In genomic region chr3:141337523-141337854, GRCh38 we compare ENCODE assay signal across 17 cellular contexts. TPM values are rescaled to one million over a fixed set of nuclear protein-coding genes. Genes with fewer than 3 reads are reported as not detected.
DNase-seq lines count a peak whose midpoint lies in the region; ATAC-seq and TF ChIP-seq lines count a peak whose summit lies in the region.
"Had no signal": no experiment of that assay in that cellular context is flagged by ENCODE, and none has a peak within 500 bp of the region (broad histone marks: within the 10 kb centered on the region; RNA-seq: fewer than 3 reads in every experiment).

No MANE protein-coding gene starts in this region.

- POLR2A ChIA-PET in SK-N-SH (lab: Yijun Ruan, JAX) (no interaction called here), Panc1 (lab: Charles Lee) (no interaction called here), GM10248 (lab: Yijun Ruan, JAX) (no interaction called here)

- H3K4me1 ChIP-seq in SK-N-SH (ENCODE audit: control insufficient read depth in 1 of 2, insufficient read depth in 2 of 2, low read depth in 1 of 2, low read length in 1 of 2), result peaks cover 4 to 10% of the 10 kb centered on the region in 2 experiments; a peak in 3 of 4 replicates
- no peaks in the 10 kb centered on the region for H3K4me1 ChIP-seq in Panc1 (ENCODE audit: control insufficient read depth, insufficient read depth, low read length)
- H3K4me1 ChIP-seq in upper lobe of right lung, result no peaks in the 10 kb centered on the region

- in situ Hi-C loops in Panc1 (cut with HindIII; ENCODE audit: low pct_unique_long_range_greater_than_20kb, low sequenced_read_pairs), result no loop called here

- no peaks in the 10 kb centered on the region for H4K20me1 ChIP-seq in SK-N-SH (ENCODE audit: insufficient read depth)

- H3K27ac Mint-ChIP-seq in glutamatergic neuron (ENCODE audit: unreplicated experiment), result peak overlapping the region; percentile 67
- H3K27ac Mint-ChIP-seq: activated CD8-positive, alpha-beta T cell treated with anti-CD3 and anti-CD28 coated beads, Interleukin-2, amount 10 ng/mL, durations not matched to agents 7 days and 5 days; activated T-helper 2 cell treated with anti-CD3 and anti-CD28 coated beads, Interferon-gamma antibody, Interleukin-2, Interleukin-4, amounts not matched to agents 10 μg/mL and 5 μg/mL and 100 μg/mL, durations not matched to agents 14 hours and 24 hours and 36 hours; CD8-positive, alpha-beta memory T cell had no signal

- peaks cover 6% of the 10 kb centered on the region for H3F3A ChIP-seq in SK-N-SH (replicated peaks; ENCODE audit: insufficient read depth)

- peak overlapping the region; percentile 30; the same call in 1 of the 2 replicates for H3K9ac ChIP-seq in SK-N-SH

- BruUV-seq in Panc1 (replicated peaks; lab: Mats Ljungman, UMichigan), result no TSS peak

- intact Hi-C loops in Panc1 (cut with micrococcal nuclease; ENCODE audit: unreplicated experiment), result no loop called here
- intact Hi-C loops in upper lobe of right lung (cut with DNase I), result no loop called here

- no peak for TF ChIP-seq RAD21 in SK-N-SH (IDR thresholded peaks at IDR 0.05; ENCODE audit: low read length)

- H3K4me3 Mint-ChIP-seq in glutamatergic neuron (ENCODE audit: unreplicated experiment), result no peak overlapping the region
- H3K4me3 Mint-ChIP-seq: activated CD8-positive, alpha-beta T cell treated with anti-CD3 and anti-CD28 coated beads, Interleukin-2, amount 10 ng/mL, durations not matched to agents 7 days and 5 days; CD8-positive, alpha-beta memory T cell had no signal

- 93% methylated on average over 1 of the region's 1 CpG for WGBS in SK-N-SH (ENCODE audit: low lambda C conversion rate)

- peak overlapping the region; percentile 22; the same call in 1 of the 2 replicates for H3K4me2 ChIP-seq in SK-N-SH

- ATAC-seq in SK-N-SH treated with all-trans-retinoic acid at 6 μM for 48 hours (no peak), Panc1 (peak; percentile 27; the same call in 1 of the 2 replicates), upper lobe of right lung (no peak), GM21737 (IDR thresholded peaks at IDR 0.05; ENCODE audit: unreplicated experiment) (no peak)
- ATAC-seq: activated CD8-positive, alpha-beta T cell treated with anti-CD3 and anti-CD28 coated beads, Interleukin-2, amount 10 ng/mL, durations not matched to agents 7 days and 5 days had no signal

- DNase-seq in SK-N-SH (no peak), Panc1 (ENCODE audit: low read depth, low spot score) (no peak), glutamatergic neuron (no peak), upper lobe of right lung (no peak), coronary artery (ENCODE audit: low spot score) (no peak), GM10248 (ENCODE audit: extremely low spot score) (no peak)
- DNase-seq: activated CD8-positive, alpha-beta T cell treated with anti-CD3 and anti-CD28 coated beads, Interleukin-2, amount 10 ng/mL, durations not matched to agents 7 days and 5 days; aorta; CD8-positive, alpha-beta memory T cell; colonic mucosa; left cardiac atrium; Peyer's patch had no signal

- TF ChIP-seq CTCF in SK-N-SH (IDR thresholded peaks at IDR 0.05) (no peak), Panc1 (IDR thresholded peaks at IDR 0.05) (no peak), glutamatergic neuron (IDR thresholded peaks at IDR 0.05; ENCODE audit: partially characterized antibody, unreplicated experiment) (no peak), upper lobe of right lung (IDR thresholded peaks at IDR 0.05) (no peak), coronary artery (IDR thresholded peaks at IDR 0.05) (no peak), GM10248 (IDR thresholded peaks at IDR 0.05; ENCODE audit: control extremely low read depth, extremely low read depth, low read depth, missing control alignments) (no peak)

- H2AFZ ChIP-seq in SK-N-SH (ENCODE audit: low read depth), result peak overlapping the region; percentile 44; the same call in 1 of the 2 replicates

- peaks cover 8% of the 10 kb centered on the region for H3K27me3 Mint-ChIP-seq in glutamatergic neuron (ENCODE audit: unreplicated experiment)

- peaks cover 3% of the 10 kb centered on the region for H3K9me3 Mint-ChIP-seq in glutamatergic neuron (ENCODE audit: unreplicated experiment)
- H3K9me3 Mint-ChIP-seq: activated T-helper 2 cell treated with anti-CD3 and anti-CD28 coated beads, Interferon-gamma antibody, Interleukin-2, Interleukin-4, amounts not matched to agents 10 μg/mL and 5 μg/mL and 100 μg/mL, durations not matched to agents 14 hours and 24 hours and 36 hours; CD8-positive, alpha-beta memory T cell had no signal

- CTCF ChIA-PET in SK-N-SH (lab: Yijun Ruan, JAX) (interaction anchor here (1.4 to 2.9 kb wide), 2 partner anchors 26 to 34 kb away, joined by 4 to 10 read pairs; no protein-coding TSS in a partner anchor), Panc1 (lab: Charles Lee) (interaction anchor here (0.6 kb wide), 1 partner anchor 116 kb away, joined by 6 read pairs; no protein-coding TSS in a partner anchor), GM10248 (lab: Yijun Ruan, JAX) (interaction anchor here (1.0 to 7.4 kb wide), 12 partner anchors 9 to 117 kb away, joined by 3 to 45 read pairs (median 7); no protein-coding TSS in a partner anchor)

- no peak overlapping the region for H3K4me3 ChIP-seq in SK-N-SH (ENCODE audit: low read depth in 2 of 2, low read length in 1 of 2)
- H3K4me3 ChIP-seq in Panc1 (ENCODE audit: low read depth in 2 of 2, low read length in 2 of 2), result no peak overlapping the region
- H3K4me3 ChIP-seq in upper lobe of right lung, result no peak overlapping the region
- no peak overlapping the region for H3K4me3 ChIP-seq in coronary artery
- H3K4me3 ChIP-seq: colonic mucosa, esophagus muscularis mucosa, Peyer's patch, thoracic aorta had no signal

- peaks cover 4% of the 10 kb centered on the region for H3K36me3 Mint-ChIP-seq in glutamatergic neuron (ENCODE audit: unreplicated experiment)
- H3K36me3 Mint-ChIP-seq: CD8-positive, alpha-beta memory T cell had no signal

- TF ChIP-seq EP300 in SK-N-SH (IDR thresholded peaks at IDR 0.05; ENCODE audit: borderline replicate concordance in 1 of 2, low read depth in 1 of 2, low read length in 1 of 2), result no peak

- H3K4me1 Mint-ChIP-seq in glutamatergic neuron (ENCODE audit: low read depth, unreplicated experiment), result peaks cover 10% of the 10 kb centered on the region
- H3K4me1 Mint-ChIP-seq: CD8-positive, alpha-beta memory T cell had no signal

- no peaks in the 10 kb centered on the region for H3K9me3 ChIP-seq in SK-N-SH
- no peaks in the 10 kb centered on the region for H3K9me3 ChIP-seq in Panc1 (ENCODE audit: control insufficient read depth, insufficient read depth, low read depth, low read length)
- H3K9me3 ChIP-seq in upper lobe of right lung, result no peaks in the 10 kb centered on the region
- H3K9me3 ChIP-seq: colonic mucosa, esophagus muscularis mucosa, Peyer's patch, thoracic aorta had no signal

- no peaks in the 10 kb centered on the region for H3K36me3 ChIP-seq in SK-N-SH (replicated peaks in 1 of 2; ENCODE audit: control insufficient read depth in 1 of 2, insufficient read depth in 2 of 2, low read length in 1 of 2)
- no peaks in the 10 kb centered on the region for H3K36me3 ChIP-seq in Panc1 (ENCODE audit: control insufficient read depth, insufficient read depth, low read length)
- H3K36me3 ChIP-seq in upper lobe of right lung, result no peaks in the 10 kb centered on the region
- H3K36me3 ChIP-seq: colonic mucosa, esophagus muscularis mucosa, Peyer's patch, thoracic aorta had no signal

- no peaks in the 10 kb centered on the region for H3K79me2 ChIP-seq in SK-N-SH (ENCODE audit: insufficient read depth)

- H3K27me3 ChIP-seq in SK-N-SH (ENCODE audit: insufficient read depth) (no peaks in the 10 kb centered on the region), Panc1 (ENCODE audit: control insufficient read depth, insufficient read depth, low read length) (no peaks in the 10 kb centered on the region), upper lobe of right lung (no peaks in the 10 kb centered on the region)
- H3K27me3 ChIP-seq: colonic mucosa, esophagus muscularis mucosa, Peyer's patch had no signal

- H3K9me2 ChIP-seq in SK-N-SH, result no peaks in the 10 kb centered on the region

- H3K27ac ChIP-seq in SK-N-SH (ENCODE audit: low read depth in 2 of 2, low read length in 1 of 2) (peak overlapping the region in 1 of 2 experiments; percentile 60; a peak in 2 of 4 replicates), Panc1 (ENCODE audit: low read length) (no peak overlapping the region), upper lobe of right lung (peak overlapping the region; percentile 27), coronary artery (no peak overlapping the region)
- H3K27ac ChIP-seq: colonic mucosa, esophagus muscularis mucosa, thoracic aorta had no signal

TF ChIP-seq in SK-N-SH, 30 proteins besides CTCF, POLR2A, EP300 and RAD21:
- TF ChIP-seq EZH2phosphoT487 (IDR thresholded peaks at IDR 0.05; ENCODE audit: borderline replicate concordance, low read depth) (no peak), TCF12 (IDR thresholded peaks at IDR 0.05) (0 out of 2 replicates have a peak, but pooled peaks have one; percentile 0)
TF ChIP-seq in SK-N-SH: peak in this region for 1.

TF ChIP-seq in SK-N-SH treated with all-trans-retinoic acid at 6 μM for 48 hours, 23 proteins besides CTCF, POLR2A, EP300 and RAD21 (continues in another document):
- no peak for TF ChIP-seq ARNTL (CRISPR knock-in tag; IDR thresholded peaks at IDR 0.05; ENCODE audit: borderline replicate concordance, low read depth)
- TF ChIP-seq CSRNP3 (CRISPR knock-in tag; IDR thresholded peaks at IDR 0.05), result no peak
- TF ChIP-seq ZNF70 (CRISPR knock-in tag; IDR thresholded peaks at IDR 0.05), result no peak

RNA-seq across cellular contexts. Expression of gene ZBTB38, which starts 30.8 kb away (rescaled TPM):
- 10.1 and 11.3 TPM in 2 replicates for polyA plus RNA-seq in SK-N-SH (2012; rRNA removed)
- 11.6 and 11.7 TPM in 2 replicates for polyA plus RNA-seq in SK-N-SH (2012; cell fraction: cytosol; rRNA removed)
- 20.0 and 21.9 TPM in 2 replicates for polyA plus RNA-seq in SK-N-SH (2012; cell fraction: nucleus; rRNA removed)
- total RNA-seq in Panc1 (2021; ENCODE audit: unreplicated experiment), result 46.7 TPM
- 34.0 TPM for polyA plus RNA-seq in Panc1 (2012; ENCODE audit: insufficient read length)
- 9.3 TPM for total RNA-seq in glutamatergic neuron (ENCODE audit: unreplicated experiment)
- total RNA-seq in upper lobe of right lung, result 118 TPM
